Comparison of ENCODE assay signal across 1 cellular context in the genomic region with DNA sequence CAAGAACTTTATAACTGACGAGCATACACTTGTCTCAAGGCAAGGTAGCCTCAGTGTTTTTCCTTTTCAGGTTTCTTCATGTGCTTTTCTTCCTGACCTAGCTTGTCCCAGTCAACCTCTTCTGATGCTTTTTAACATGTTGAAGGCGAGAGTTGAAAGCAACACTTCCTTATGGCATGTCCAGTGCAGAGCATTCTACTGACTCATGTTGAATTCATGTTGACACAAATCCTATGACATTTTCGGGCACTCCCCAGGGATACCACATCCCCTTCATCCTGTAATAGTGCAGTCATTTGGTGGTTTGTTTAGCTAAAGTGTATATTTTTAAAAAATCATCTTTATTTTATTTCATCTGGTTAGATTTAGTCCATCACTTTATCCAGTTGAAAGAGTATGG.
TF ChIP-seq lines count a peak whose summit lies in the region.

No MANE protein-coding gene starts in this region.

TF ChIP-seq in H1, 55 proteins besides CTCF, POLR2A, EP300 and RAD21 (continued from another document):
- no peak for TF ChIP-seq CHD7 (IDR thresholded peaks at IDR 0.05; ENCODE audit: insufficient replicate concordance, low read length)
- no peak for TF ChIP-seq NANOG (IDR thresholded peaks at IDR 0.05; ENCODE audit: insufficient read depth, low read depth, low read length, poor library complexity, severe bottlenecking)
- no peak for TF ChIP-seq JUND (IDR thresholded peaks at IDR 0.05; ENCODE audit: low read length)
- no peak for TF ChIP-seq BACH1 (IDR thresholded peaks at IDR 0.05; ENCODE audit: low read length)
- no peak for TF ChIP-seq SP1 (IDR thresholded peaks at IDR 0.05; ENCODE audit: low read depth, low read length)
- no peak for TF ChIP-seq CEBPB (IDR thresholded peaks at IDR 0.05; ENCODE audit: low read depth, low read length)
- TF ChIP-seq SUZ12 (IDR thresholded peaks at IDR 0.05; ENCODE audit: low read length) = no peak
- no peak for TF ChIP-seq TEAD4 (IDR thresholded peaks at IDR 0.05; ENCODE audit: low read depth, low read length)
- TF ChIP-seq MAX (IDR thresholded peaks at IDR 0.05) = no peak
- no peak for TF ChIP-seq BCL11A (IDR thresholded peaks at IDR 0.05; ENCODE audit: low read depth in 2 of 2, low read length in 2 of 2)
- no peak for TF ChIP-seq ATF2 (IDR thresholded peaks at IDR 0.05; ENCODE audit: low read length)
- no peak for TF ChIP-seq FOSL1 (IDR thresholded peaks at IDR 0.05; ENCODE audit: insufficient read depth, low read depth, low read length)
- no peak for TF ChIP-seq ZNF274 (IDR thresholded peaks at IDR 0.05; ENCODE audit: borderline replicate concordance, extremely low read depth, low read length)
- TF ChIP-seq, protein P1, sequence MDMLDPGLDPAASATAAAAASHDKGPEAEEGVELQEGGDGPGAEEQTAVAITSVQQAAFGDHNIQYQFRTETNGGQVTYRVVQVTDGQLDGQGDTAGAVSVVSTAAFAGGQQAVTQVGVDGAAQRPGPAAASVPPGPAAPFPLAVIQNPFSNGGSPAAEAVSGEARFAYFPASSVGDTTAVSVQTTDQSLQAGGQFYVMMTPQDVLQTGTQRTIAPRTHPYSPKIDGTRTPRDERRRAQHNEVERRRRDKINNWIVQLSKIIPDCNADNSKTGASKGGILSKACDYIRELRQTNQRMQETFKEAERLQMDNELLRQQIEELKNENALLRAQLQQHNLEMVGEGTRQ (IDR thresholded peaks at IDR 0.05; ENCODE audit: low read length) = no peak
